Comparison of ENCODE assay signal across 12 cellular contexts in the genomic region with DNA sequence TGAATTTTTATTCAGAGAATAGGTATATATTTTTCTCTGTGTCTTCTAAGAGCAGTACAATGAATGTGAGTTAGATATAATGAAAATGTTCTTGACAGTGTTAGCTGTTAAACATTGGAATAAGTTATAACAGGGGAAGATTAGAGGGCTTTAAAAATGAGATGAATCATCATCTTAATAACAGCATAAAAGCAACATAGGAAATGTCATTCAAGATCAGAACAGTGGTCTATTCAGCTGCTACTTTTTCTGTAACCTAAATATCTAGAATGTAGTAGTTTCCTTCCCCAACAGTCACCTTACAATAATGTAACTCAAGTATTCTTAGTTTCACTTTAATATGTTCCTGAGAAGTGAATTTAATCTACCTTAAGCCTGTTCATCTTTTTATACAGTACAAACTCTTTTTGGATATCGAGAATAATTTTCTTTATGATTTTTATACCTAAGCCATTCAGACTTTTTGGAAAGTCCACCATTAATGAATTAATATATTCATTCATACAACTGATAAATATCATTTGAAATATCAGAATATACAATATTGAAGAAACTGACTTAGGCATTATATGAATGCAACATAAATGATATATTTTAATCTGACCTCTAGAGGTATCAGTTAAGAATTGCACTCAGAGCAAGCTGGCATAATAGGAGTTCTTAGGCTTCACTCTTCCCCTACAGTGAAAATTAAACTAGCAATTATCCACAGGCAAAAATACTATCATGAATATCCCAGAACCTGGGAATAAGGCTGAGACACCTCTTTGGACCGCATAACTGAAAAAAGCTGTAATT.
A peak's percentile ranks its signal among the peaks of the same experiment; 100 is the strongest.
DNase-seq lines count a peak whose midpoint lies in the region; ATAC-seq, FAIRE-seq and TF ChIP-seq lines count a peak whose summit lies in the region.
"Had no signal": no experiment of that assay in that cellular context is flagged by ENCODE, and none has a peak within 500 bp of the region (broad histone marks: within the 10 kb centered on the region; RNA-seq: fewer than 3 reads in every experiment).

No MANE protein-coding gene starts in this region.

- in situ Hi-C loops in ACHN (cut with HindIII; ENCODE audit: low pct_ligation_motif_present, low pct_unique_long_range_greater_than_20kb, low sequenced_read_pairs), result no loop called here

- H3K4me3 ChIP-seq in WI38 (ENCODE audit: low read depth, low read length), result no peak overlapping the region

- no peak for TF ChIP-seq POLR2A in H54 (IDR thresholded peaks at IDR 0.05; ENCODE audit: low read depth, low read length)

- peak; percentile 18; the same call in 1 of the 2 replicates for TF ChIP-seq CTCF in WI38 (IDR thresholded peaks at IDR 0.05; ENCODE audit: low read depth, low read length)

- ATAC-seq in HG03460 (IDR thresholded peaks at IDR 0.05; ENCODE audit: unreplicated experiment) (no peak), HG03196 (IDR thresholded peaks at IDR 0.05; ENCODE audit: unreplicated experiment) (no peak)
- ATAC-seq: sciatic nerve; stimulated activated naive B cell treated with anti-CD40 and anti-IgM and Interleukin-4, amounts not matched to agents 10 μg/mL and 1 μg/mL and 100 μg/mL, for 72 hours had no signal

- FAIRE-seq in H54 (lab: Jason Lieb, UNC), result peak; percentile 82

- DNase-seq in ACHN (peak; percentile 24), H54 (ENCODE audit: insufficient read length, low spot score) (no peak), iris pigment epithelial cell (ENCODE audit: low read depth) (peak; percentile 22), NCI-H2196 (lab: John Stamatoyannopoulos, UW; ENCODE audit: unreplicated experiment) (no peak)
- DNase-seq in activated CD8-positive, alpha-beta memory T cell treated with anti-CD3 and anti-CD28 coated beads, Interleukin-2, amount 50 U/mL, for 48 hours, result no peak
- DNase-seq: activated B cell treated with CpG ODN at 0.5 μM for 24 hours; activated naive CD8-positive, alpha-beta T cell treated with anti-CD3 and anti-CD28 coated beads, Interleukin-2, amount 10 ng/mL, durations not matched to agents 7 days and 5 days; stimulated activated naive B cell treated with anti-CD40 and anti-IgM and Interleukin-4, amounts not matched to agents 10 μg/mL and 1 μg/mL and 100 μg/mL, for 72 hours had no signal

Comparison
In these comparisons a context has a peak if more than half of its experiments do, and no peak if none do; other contexts are left out.
1. DNase-seq: peak in ACHN (single experiment) and iris pigment epithelial cell (single experiment); none in H54 (single experiment), activated CD8-positive, alpha-beta memory T cell treated with anti-CD3 and anti-CD28 coated beads, Interleukin-2, amount 50 U/mL, for 48 hours (single experiment) and NCI-H2196 (single experiment).